31 cellular contexts compared by ENCODE assay signal in genomic region chr22:17858033-17858432, GRCh38.
DNase-seq lines count a peak whose midpoint lies in the region; ATAC-seq and TF ChIP-seq lines count a peak whose summit lies in the region.
"Had no signal": no experiment of that assay in that cellular context is flagged by ENCODE, and none has a peak within 500 bp of the region (broad histone marks: within the 10 kb centered on the region; RNA-seq: fewer than 3 reads in every experiment).

No MANE protein-coding gene starts in this region.

- H3K36me3 Mint-ChIP-seq in stimulated activated naive B cell treated with anti-CD40 and anti-IgM and Interleukin-4, amounts not matched to agents 10 μg/mL and 1 μg/mL and 100 μg/mL, for 72 hours = peaks cover 40 to 77% of the 10 kb centered on the region in 2 donors
- no peaks in the 10 kb centered on the region; the same call in 2 of the 3 replicates for H3K36me3 Mint-ChIP-seq in GM23338 (ENCODE audit: low read depth)

- H4K20me1 ChIP-seq in GM23338 (replicated peaks; ENCODE audit: insufficient read depth) = no peaks in the 10 kb centered on the region; the same call in 1 of the 2 replicates

- ATAC-seq in RWPE2 (ENCODE audit: low read depth) = peak; percentile 43; the same call in 1 of the 3 replicates
- ATAC-seq in left lung = peak; percentile 70
- ATAC-seq in stimulated activated naive B cell treated with anti-CD40 and anti-IgM and Interleukin-4, amounts not matched to agents 10 μg/mL and 1 μg/mL and 100 μg/mL, for 72 hours (replicated peaks) = no peak
- ATAC-seq in GM23338 = no peak
- no peak for ATAC-seq in GM21619 (IDR thresholded peaks at IDR 0.05; ENCODE audit: unreplicated experiment)
- ATAC-seq: PC-3 had no signal

- TF ChIP-seq CTCF in RWPE2 (IDR thresholded peaks at IDR 0.05; ENCODE audit: poor library complexity, severe bottlenecking) (no peak), colonic mucosa (IDR thresholded peaks at IDR 0.05) (no peak), left lung (IDR thresholded peaks at IDR 0.05) (no peak), GM23338 (conservative IDR thresholded peaks at IDR 0.05; ENCODE audit: low read depth in 2 of 2) (no peak)

- H3K9me3 ChIP-seq in RWPE2 (ENCODE audit: severe bottlenecking) (no peaks in the 10 kb centered on the region), colonic mucosa (no peaks in the 10 kb centered on the region), left lung (no peaks in the 10 kb centered on the region)
- H3K9me3 ChIP-seq: adrenal gland, BLaER1, neutrophil, right lobe of liver, upper lobe of left lung had no signal

- peaks cover 12% of the 10 kb centered on the region for H3K4me1 ChIP-seq in RWPE2 (ENCODE audit: insufficient read depth, poor library complexity, severe bottlenecking)
- H3K4me1 ChIP-seq in colonic mucosa = no peaks in the 10 kb centered on the region
- H3K4me1 ChIP-seq in left lung = no peaks in the 10 kb centered on the region
- H3K4me1 ChIP-seq in GM23338 (ENCODE audit: insufficient read depth) = no peaks in the 10 kb centered on the region
- H3K4me1 ChIP-seq: adrenal gland, upper lobe of left lung had no signal

- DNase-seq in RWPE2 (ENCODE audit: low spot score) = no peak
- no peak for DNase-seq in colonic mucosa
- peak in 1 of 2 donors; percentile 31 for DNase-seq in left lung
- DNase-seq in stimulated activated naive B cell treated with anti-CD40 and anti-IgM and Interleukin-4, amounts not matched to agents 10 μg/mL and 1 μg/mL and 100 μg/mL, for 72 hours = no peak
- no peak for DNase-seq in effector CD4-positive, alpha-beta T cell
- no peak for DNase-seq in GM23338 (ENCODE audit: low spot score)
- no peak for DNase-seq in mucosa of gallbladder (ENCODE audit: low spot score)
- DNase-seq: activated CD4-positive, alpha-beta memory T cell treated with anti-CD3 and anti-CD28 coated beads, Interleukin-2, amount 10 ng/mL, durations not matched to agents 7 days and 5 days; activated CD4-positive, CD25-positive, alpha-beta regulatory T cell treated with anti-CD3 and anti-CD28 coated beads, Interleukin-2, amount 50 U/mL, for 72 hours; activated CD8-positive, alpha-beta memory T cell treated with anti-CD3 and anti-CD28 coated beads, Interleukin-2, amount 50 U/mL, for 4 hours; activated naive CD4-positive, alpha-beta T cell treated with Interleukin-2 at 50 U/mL for 16 hours; adrenal gland; DMS153; HCEC 1CT; head of caudate nucleus; Karpas-422; MV-4-11; NCI-H1436 treated with DMSO at 0.1 percent for 48 hours; NCI-H2081 treated with DMSO at 0.1 percent for 48 hours; NCI-H345; NCI-H69; PC-3; right lobe of liver; SHP77 treated with DMSO at 0.1 percent for 48 hours; stimulated activated CD4-positive, alpha-beta T cell treated with anti-CD3 and anti-CD28 coated beads, Interleukin-12 subunit alpha, Interleukin-12 subunit beta, amount 100 ng/mL, for 4 hours; stimulated activated CD4-positive, alpha-beta T cell treated with anti-CD3 and anti-CD28 coated beads, Interleukin-2, amount 100 ng/mL, for 48 hours; upper lobe of left lung had no signal

- no peak overlapping the region for H3K4me2 ChIP-seq in GM23338

- H3K9me2 ChIP-seq in GM23338 (ENCODE audit: insufficient read depth) = no peaks in the 10 kb centered on the region

- no peaks in the 10 kb centered on the region for H3F3A ChIP-seq in GM23338 (replicated peaks; ENCODE audit: low read depth)

- no peaks in the 10 kb centered on the region for H3K79me2 ChIP-seq in GM23338 (replicated peaks; ENCODE audit: insufficient read depth)

- H3K27me3 ChIP-seq in RWPE2 (ENCODE audit: insufficient read depth, poor library complexity, severe bottlenecking) (no peaks in the 10 kb centered on the region), colonic mucosa (no peaks in the 10 kb centered on the region), left lung (no peaks in the 10 kb centered on the region), GM23338 (ENCODE audit: insufficient read depth) (no peaks in the 10 kb centered on the region)
- H3K27me3 ChIP-seq: adrenal gland, BLaER1, neutrophil, right lobe of liver, upper lobe of left lung had no signal

- intact Hi-C loops in colonic mucosa (cut with DNase I) = no loop called here
- intact Hi-C loops in left lung (cut with DNase I) = no loop called here

- H3K9ac ChIP-seq in colonic mucosa (ENCODE audit: low read depth in 2 of 2, low read length in 2 of 2) = peak overlapping the region in 1 of 2 donors; percentile 62
- H3K9ac ChIP-seq: BLaER1 had no signal

- no peaks in the 10 kb centered on the region for H3K27me3 Mint-ChIP-seq in stimulated activated naive B cell treated with anti-CD40 and anti-IgM and Interleukin-4, amounts not matched to agents 10 μg/mL and 1 μg/mL and 100 μg/mL, for 72 hours
- peaks cover 3% of the 10 kb centered on the region for H3K27me3 Mint-ChIP-seq in GM23338 (ENCODE audit: insufficient read depth, low read depth, poor library complexity)
- H3K27me3 Mint-ChIP-seq: activated CD4-positive, alpha-beta memory T cell treated with anti-CD3 and anti-CD28 coated beads, Interleukin-2, amount 10 ng/mL, durations not matched to agents 7 days and 5 days had no signal

- peaks cover 0 to 16% of the 10 kb centered on the region in 2 donors for H3K4me1 Mint-ChIP-seq in stimulated activated naive B cell treated with anti-CD40 and anti-IgM and Interleukin-4, amounts not matched to agents 10 μg/mL and 1 μg/mL and 100 μg/mL, for 72 hours
- H3K4me1 Mint-ChIP-seq in GM23338 = peaks cover 6% of the 10 kb centered on the region; the same call in 1 of the 3 replicates

- no peak overlapping the region for H3K4me3 Mint-ChIP-seq in stimulated activated naive B cell treated with anti-CD40 and anti-IgM and Interleukin-4, amounts not matched to agents 10 μg/mL and 1 μg/mL and 100 μg/mL, for 72 hours
- H3K4me3 Mint-ChIP-seq in GM23338 = no peak overlapping the region
- H3K4me3 Mint-ChIP-seq: activated CD4-positive, alpha-beta memory T cell treated with anti-CD3 and anti-CD28 coated beads, Interleukin-2, amount 10 ng/mL, durations not matched to agents 7 days and 5 days; activated T-helper 1 cell treated with anti-CD3 and anti-CD28 coated beads, Interleukin-12 subunit alpha, Interleukin-12 subunit beta, Interleukin-2, Interleukin-4 antibody, amounts not matched to agents 30 ng/mL and 10 ng/mL and 1 ng/mL, durations not matched to agents 14 hours and 24 hours and 36 hours had no signal

- peak overlapping the region; percentile 75 for H3K27ac Mint-ChIP-seq in stimulated activated naive B cell treated with anti-CD40 and anti-IgM and Interleukin-4, amounts not matched to agents 10 μg/mL and 1 μg/mL and 100 μg/mL, for 72 hours
- H3K27ac Mint-ChIP-seq in GM23338 = no peak overlapping the region
- H3K27ac Mint-ChIP-seq: activated CD4-positive, alpha-beta memory T cell treated with anti-CD3 and anti-CD28 coated beads, Interleukin-2, amount 10 ng/mL, durations not matched to agents 7 days and 5 days; activated T-helper 1 cell treated with anti-CD3 and anti-CD28 coated beads, Interleukin-12 subunit alpha, Interleukin-12 subunit beta, Interleukin-2, Interleukin-4 antibody, amounts not matched to agents 30 ng/mL and 10 ng/mL and 1 ng/mL, durations not matched to agents 14 hours and 24 hours and 36 hours had no signal

- no peaks in the 10 kb centered on the region for H3K9me3 Mint-ChIP-seq in stimulated activated naive B cell treated with anti-CD40 and anti-IgM and Interleukin-4, amounts not matched to agents 10 μg/mL and 1 μg/mL and 100 μg/mL, for 72 hours
- H3K9me3 Mint-ChIP-seq in GM23338 = no peaks in the 10 kb centered on the region
- H3K9me3 Mint-ChIP-seq: activated CD4-positive, alpha-beta memory T cell treated with anti-CD3 and anti-CD28 coated beads, Interleukin-2, amount 10 ng/mL, durations not matched to agents 7 days and 5 days; activated T-helper 1 cell treated with anti-CD3 and anti-CD28 coated beads, Interleukin-12 subunit alpha, Interleukin-12 subunit beta, Interleukin-2, Interleukin-4 antibody, amounts not matched to agents 30 ng/mL and 10 ng/mL and 1 ng/mL, durations not matched to agents 14 hours and 24 hours and 36 hours had no signal

- peaks cover 35% of the 10 kb centered on the region for H3K36me3 ChIP-seq in RWPE2 (ENCODE audit: low read depth)
- H3K36me3 ChIP-seq in colonic mucosa = peaks cover 5% of the 10 kb centered on the region
- peaks cover 0 to 6% of the 10 kb centered on the region in 2 donors for H3K36me3 ChIP-seq in left lung
- no peaks in the 10 kb centered on the region for H3K36me3 ChIP-seq in GM23338 (ENCODE audit: insufficient read depth)
- H3K36me3 ChIP-seq: neutrophil, right lobe of liver had no signal

- no peak overlapping the region for H2AFZ ChIP-seq in GM23338

- H3K27ac ChIP-seq in RWPE2 (ENCODE audit: poor library complexity, severe bottlenecking) (no peak overlapping the region), colonic mucosa (peak overlapping the region; percentile 51), left lung (no peak overlapping the region), GM23338 (ENCODE audit: low read depth) (no peak overlapping the region)
- H3K27ac ChIP-seq: adrenal gland, BLaER1, neutrophil, upper lobe of left lung had no signal

- H3K4me3 ChIP-seq in RWPE2 (ENCODE audit: severe bottlenecking) (no peak overlapping the region), colonic mucosa (no peak overlapping the region), left lung (no peak overlapping the region), GM23338 (no peak overlapping the region)
- H3K4me3 ChIP-seq: adrenal gland, BLaER1, right lobe of liver, upper lobe of left lung had no signal

TF ChIP-seq in GM23338, 12 proteins besides CTCF, POLR2A, EP300 and RAD21 (continues in another document):
- no peak for TF ChIP-seq STAT1 (IDR thresholded peaks at IDR 0.05; ENCODE audit: unreplicated experiment)
- TF ChIP-seq POLR2AphosphoS5 (IDR thresholded peaks at IDR 0.05; ENCODE audit: low read depth) = no peak
- no peak for TF ChIP-seq NANOG (IDR thresholded peaks at IDR 0.05; ENCODE audit: borderline replicate concordance)

Comparison
In these comparisons a context has a peak if more than half of its experiments do, and no peak if none do; other contexts are left out.
1. ATAC-seq: peak in RWPE2 (single experiment) and left lung (single experiment); none in stimulated activated naive B cell treated with anti-CD40 and anti-IgM and Interleukin-4, amounts not matched to agents 10 μg/mL and 1 μg/mL and 100 μg/mL, for 72 hours (0 of 2), GM23338 (single experiment) and GM21619 (single experiment).